In the genomic region with DNA sequence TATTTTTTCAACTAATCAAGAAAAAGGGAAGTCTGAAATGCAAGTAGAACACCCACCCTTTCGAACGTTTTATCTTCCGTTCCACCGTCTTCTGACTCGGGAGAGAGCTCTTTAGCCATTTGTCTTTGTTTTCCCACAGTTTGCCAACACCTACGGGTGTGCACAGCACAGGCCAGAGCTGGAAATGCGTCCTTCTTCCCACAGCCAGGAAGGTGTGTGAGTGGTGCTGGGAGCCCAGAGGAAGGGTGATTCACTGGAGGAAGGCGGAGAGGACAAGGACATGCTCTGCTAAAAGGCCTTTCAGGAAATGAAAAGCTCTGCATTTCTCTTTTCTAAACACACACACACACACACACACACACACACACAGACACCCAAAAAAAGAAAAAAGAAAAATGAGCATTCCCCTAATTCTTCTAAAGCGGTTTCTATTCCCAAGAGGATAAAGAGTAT, we compare ENCODE assay signal across 9 cellular contexts. TPM values are rescaled to one million over a fixed set of nuclear protein-coding genes. Genes with fewer than 3 reads are reported as not detected.
DNase-seq lines count a peak whose midpoint lies in the region; ATAC-seq lines count a peak whose summit lies in the region.
"Had no signal": no experiment of that assay in that cellular context is flagged by ENCODE, and none has a peak within 500 bp of the region (broad histone marks: within the 10 kb centered on the region; RNA-seq: fewer than 3 reads in every experiment).

No MANE protein-coding gene starts in this region.

- H3K4me1 Mint-ChIP-seq in activated naive CD8-positive, alpha-beta T cell treated with anti-CD3 and anti-CD28 coated beads for 36 hours, result peaks cover 18% of the 10 kb centered on the region
- H3K4me1 Mint-ChIP-seq: activated CD4-positive, alpha-beta T cell treated with anti-CD3 and anti-CD28 coated beads, Interleukin-2, amount 10 ng/mL, durations not matched to agents 7 days and 5 days had no signal

- peak overlapping the region; percentile 60 for H3K27ac Mint-ChIP-seq in activated naive CD8-positive, alpha-beta T cell treated with anti-CD3 and anti-CD28 coated beads for 36 hours
- H3K27ac Mint-ChIP-seq: activated CD4-positive, alpha-beta T cell treated with anti-CD3 and anti-CD28 coated beads, Interleukin-2, amount 10 ng/mL, durations not matched to agents 7 days and 5 days had no signal

- H3K9me3 Mint-ChIP-seq in activated naive CD8-positive, alpha-beta T cell treated with anti-CD3 and anti-CD28 coated beads for 36 hours, result no peaks in the 10 kb centered on the region
- H3K9me3 Mint-ChIP-seq: activated CD4-positive, alpha-beta T cell treated with anti-CD3 and anti-CD28 coated beads, Interleukin-2, amount 10 ng/mL, durations not matched to agents 7 days and 5 days had no signal

- H3K4me3 Mint-ChIP-seq in activated naive CD8-positive, alpha-beta T cell treated with anti-CD3 and anti-CD28 coated beads for 36 hours, result no peak overlapping the region
- H3K4me3 Mint-ChIP-seq: activated CD4-positive, alpha-beta T cell treated with anti-CD3 and anti-CD28 coated beads, Interleukin-2, amount 10 ng/mL, durations not matched to agents 7 days and 5 days had no signal

- intact Hi-C loops in Right ventricle myocardium superior (cut with DNase I), result no loop called here

- ATAC-seq in Right ventricle myocardium superior (ENCODE audit: poor library complexity), result peak; percentile 65
- ATAC-seq in HG03432 (IDR thresholded peaks at IDR 0.05; ENCODE audit: unreplicated experiment), result no peak
- no peak for ATAC-seq in GM19351 (IDR thresholded peaks at IDR 0.05; ENCODE audit: unreplicated experiment)

- no peaks in the 10 kb centered on the region for H3K27me3 Mint-ChIP-seq in activated naive CD8-positive, alpha-beta T cell treated with anti-CD3 and anti-CD28 coated beads for 36 hours
- H3K27me3 Mint-ChIP-seq: activated CD4-positive, alpha-beta T cell treated with anti-CD3 and anti-CD28 coated beads, Interleukin-2, amount 10 ng/mL, durations not matched to agents 7 days and 5 days had no signal

- DNase-seq in ELF-1 (ENCODE audit: low read depth, low spot score), result peak; percentile 69
- no peak for DNase-seq in activated naive CD8-positive, alpha-beta T cell treated with anti-CD3 and anti-CD28 coated beads for 36 hours
- DNase-seq in Right ventricle myocardium superior, result no peak
- DNase-seq in renal cortical epithelial cell (ENCODE audit: low read depth), result peak; percentile 87
- no peak for DNase-seq in NCI-H82 treated with DMSO at 0.1 percent for 48 hours (lab: John Stamatoyannopoulos, UW; ENCODE audit: unreplicated experiment)
- no peak for DNase-seq in NCI-H1417 treated with DMSO at 0.1 percent for 48 hours (lab: John Stamatoyannopoulos, UW)
- DNase-seq: activated CD4-positive, alpha-beta T cell treated with anti-CD3 and anti-CD28 coated beads, Interleukin-2, amount 10 ng/mL, durations not matched to agents 7 days and 5 days had no signal

- peaks cover 22% of the 10 kb centered on the region for H3K36me3 Mint-ChIP-seq in activated naive CD8-positive, alpha-beta T cell treated with anti-CD3 and anti-CD28 coated beads for 36 hours

RNA-seq across cellular contexts. Expression of gene ENDOD1, which starts 18.5 kb away (rescaled TPM):
- total RNA-seq in activated naive CD8-positive, alpha-beta T cell treated with anti-CD3 and anti-CD28 coated beads for 36 hours, result 10 to 100 TPM; 21.5 to 22.1 TPM
- total RNA-seq in Right ventricle myocardium superior, result 10.4 TPM
- 47.9 and 51.4 TPM in 2 replicates for total RNA-seq in renal cortical epithelial cell

RNA-seq across cellular contexts. Expression of gene SRSF8, which starts 41.5 kb away (rescaled TPM):
- 10 to 100 TPM; 46.6 to 47.0 TPM for total RNA-seq in activated naive CD8-positive, alpha-beta T cell treated with anti-CD3 and anti-CD28 coated beads for 36 hours
- 18.2 TPM for total RNA-seq in Right ventricle myocardium superior
- total RNA-seq in renal cortical epithelial cell, result 11.8 and 34.4 TPM in 2 replicates

RNA-seq across cellular contexts. Expression of gene KDM4F, which starts 59.0 kb away (rescaled TPM):
- not detected for total RNA-seq in activated naive CD8-positive, alpha-beta T cell treated with anti-CD3 and anti-CD28 coated beads for 36 hours
- total RNA-seq in Right ventricle myocardium superior (not detected), renal cortical epithelial cell (not detected in 2 replicates)
- total RNA-seq: activated CD4-positive, alpha-beta T cell treated with anti-CD3 and anti-CD28 coated beads, Interleukin-2, amount 10 ng/mL, durations not matched to agents 7 days and 5 days had no signal

Comparison
In these comparisons a context has a peak if more than half of its experiments do, and no peak if none do; other contexts are left out.
1. DNase-seq: peak in ELF-1 (single experiment) and renal cortical epithelial cell (single experiment); none in activated naive CD8-positive, alpha-beta T cell treated with anti-CD3 and anti-CD28 coated beads for 36 hours (single experiment), Right ventricle myocardium superior (single experiment), NCI-H82 treated with DMSO at 0.1 percent for 48 hours (single experiment) and NCI-H1417 treated with DMSO at 0.1 percent for 48 hours (single experiment).